ENCODE assay signal across 15 cellular contexts in genomic region chr2:237208373-237209045, GRCh38.
DNase-seq lines count a peak whose midpoint lies in the region; ATAC-seq and TF ChIP-seq lines count a peak whose summit lies in the region.
"Had no signal": no experiment of that assay in that cellular context is flagged by ENCODE, and none has a peak within 500 bp of the region (broad histone marks: within the 10 kb centered on the region; RNA-seq: fewer than 3 reads in every experiment).

No MANE protein-coding gene starts in this region.

- no peak overlapping the region for H2AK5ac ChIP-seq in trophoblast cell (ENCODE audit: low read length)

- peak overlapping the region; percentile 34 for H4K91ac ChIP-seq in trophoblast cell (ENCODE audit: low read depth, low read length)

- CTCF ChIA-PET in Panc1 (lab: Charles Lee), result no interaction called here
- CTCF ChIA-PET in CD4-positive, alpha-beta T cell (lab: Charles Lee), result no interaction called here

- H3K4me3 ChIP-seq in AG09309 (ENCODE audit: control insufficient read depth, low read depth, low read length) (no peak overlapping the region), Panc1 (ENCODE audit: low read depth in 2 of 2, low read length in 2 of 2) (no peak overlapping the region), fibroblast of lung (replicated peaks in 1 of 4; ENCODE audit: control extremely low read depth in 1 of 4, insufficient read depth in 1 of 4, low read depth in 3 of 4, low read length in 4 of 4) (no peak overlapping the region), trophoblast cell (ENCODE audit: low read depth, low read length) (no peak overlapping the region)
- H3K4me3 ChIP-seq: ascending aorta had no signal

- peaks cover 9% of the 10 kb centered on the region for H3K79me1 ChIP-seq in trophoblast cell (ENCODE audit: low read length)

- no peaks in the 10 kb centered on the region for H4K20me1 ChIP-seq in fibroblast of lung (ENCODE audit: control insufficient read depth, extremely low read depth, insufficient read depth, low read length)

- H3K18ac ChIP-seq in trophoblast cell (ENCODE audit: low read length), result no peak overlapping the region

- no peak overlapping the region for H2BK120ac ChIP-seq in trophoblast cell (ENCODE audit: insufficient read depth, low read length, poor library complexity)

- no peaks in the 10 kb centered on the region for H3K4me1 Mint-ChIP-seq in CD4-positive, alpha-beta T cell (ENCODE audit: low read depth)
- H3K4me1 Mint-ChIP-seq: memory B cell had no signal

- no peak overlapping the region for H3K23ac ChIP-seq in trophoblast cell (ENCODE audit: low read length)

- POLR2A ChIA-PET in Panc1 (lab: Charles Lee), result no interaction called here
- POLR2A ChIA-PET in CD4-positive, alpha-beta T cell (lab: Charles Lee), result no interaction called here

- TF ChIP-seq CTCF in AG09309 (IDR thresholded peaks at IDR 0.05; ENCODE audit: control insufficient read depth, insufficient read depth, low read depth, low read length, missing control alignments), result no peak
- TF ChIP-seq CTCF in Panc1 (IDR thresholded peaks at IDR 0.05), result no peak
- TF ChIP-seq CTCF in fibroblast of lung (conservative IDR thresholded peaks at IDR 0.05 in 1 of 2, IDR thresholded peaks at IDR 0.05 in 1 of 2; ENCODE audit: low read depth in 1 of 2, low read length in 2 of 2), result no peak
- TF ChIP-seq CTCF in CD4-positive, alpha-beta T cell (IDR thresholded peaks at IDR 0.05), result no peak

- H3K27me3 ChIP-seq in Panc1 (ENCODE audit: control insufficient read depth, insufficient read depth, low read length), result no peaks in the 10 kb centered on the region
- H3K27me3 ChIP-seq in fibroblast of lung (ENCODE audit: control insufficient read depth, insufficient read depth, low read length), result no peaks in the 10 kb centered on the region
- no peaks in the 10 kb centered on the region for H3K27me3 ChIP-seq in trophoblast cell (ENCODE audit: insufficient read depth, low read length)
- no peaks in the 10 kb centered on the region for H3K27me3 ChIP-seq in CD4-positive, alpha-beta T cell (ENCODE audit: control insufficient read depth, insufficient read depth, low read length)
- H3K27me3 ChIP-seq: ascending aorta, BE2C had no signal

- DNase-seq in AG09309 (ENCODE audit: low read depth) (peak; percentile 95), Panc1 (ENCODE audit: low read depth, low spot score) (no peak), fibroblast of lung (ENCODE audit: low read depth in 2 of 2) (peak; percentile 74 to 92), trophoblast cell (no peak), NCI-H748 treated with DMSO at 0.1 percent for 48 hours (lab: John Stamatoyannopoulos, UW) (no peak), ureter (ENCODE audit: low spot score) (no peak), HUDEP-2 (lab: John Stamatoyannopoulos, UW; ENCODE audit: unreplicated experiment in 76 of 76) (no peak)
- no peak for DNase-seq in CD4-positive, alpha-beta T cell
- DNase-seq: BE2C, foreskin melanocyte, NCI-H146, T1000 had no signal

- peak overlapping the region; percentile 4 for H3K4me2 ChIP-seq in fibroblast of lung (ENCODE audit: extremely low read depth, insufficient read depth, low read length)
- H3K4me2 ChIP-seq in trophoblast cell (ENCODE audit: low read length), result no peak overlapping the region

- peaks cover 33% of the 10 kb centered on the region for H3K27me3 Mint-ChIP-seq in CD4-positive, alpha-beta T cell

- H3K36me3 Mint-ChIP-seq in CD4-positive, alpha-beta T cell (ENCODE audit: low read depth), result no peaks in the 10 kb centered on the region
- H3K36me3 Mint-ChIP-seq: memory B cell had no signal

- intact Hi-C loops in Panc1 (cut with micrococcal nuclease; ENCODE audit: unreplicated experiment), result no loop called here
- intact Hi-C loops in CD4-positive, alpha-beta T cell (cut with DNase I, micrococcal nuclease), result no loop called here

- H3K14ac ChIP-seq in trophoblast cell (ENCODE audit: low read length), result no peak overlapping the region

- H3K9me3 ChIP-seq in Panc1 (ENCODE audit: control insufficient read depth, insufficient read depth, low read depth, low read length) (no peaks in the 10 kb centered on the region), fibroblast of lung (ENCODE audit: control insufficient read depth, insufficient read depth, low read depth, low read length) (no peaks in the 10 kb centered on the region), trophoblast cell (ENCODE audit: insufficient read depth, low read depth, low read length) (peaks cover 12% of the 10 kb centered on the region)
- H3K9me3 ChIP-seq in CD4-positive, alpha-beta T cell (ENCODE audit: control insufficient read depth, low read length), result no peaks in the 10 kb centered on the region
- H3K9me3 ChIP-seq: ascending aorta, BE2C had no signal

- no peak overlapping the region for H2AFZ ChIP-seq in fibroblast of lung (ENCODE audit: low read length)
- H2AFZ ChIP-seq in trophoblast cell (ENCODE audit: insufficient read depth, low read length, poor library complexity), result no peak overlapping the region

- H2BK12ac ChIP-seq in trophoblast cell (ENCODE audit: low read length), result no peak overlapping the region

- H3K27ac ChIP-seq in Panc1 (ENCODE audit: low read length) (peak overlapping the region; percentile 54; the same call in 1 of the 2 replicates), fibroblast of lung (ENCODE audit: insufficient read depth, low read length) (peak overlapping the region; percentile 66), trophoblast cell (ENCODE audit: low read depth, low read length) (no peak overlapping the region)
- H3K27ac ChIP-seq in CD4-positive, alpha-beta T cell (ENCODE audit: low read depth, low read length), result no peak overlapping the region
- H3K27ac ChIP-seq: ascending aorta, HL-60 had no signal

- no CpG with 5 or more reads among the region's 10 CpGs for WGBS in trophoblast cell (ENCODE audit: extremely low coverage, insufficient coverage, insufficient read length)

- peak overlapping the region; percentile 20 for H3K9ac ChIP-seq in fibroblast of lung (ENCODE audit: insufficient read depth, low read length)
- H3K9ac ChIP-seq in trophoblast cell (ENCODE audit: low read length), result no peak overlapping the region

- H3K36me3 ChIP-seq in Panc1 (ENCODE audit: control insufficient read depth, insufficient read depth, low read length), result no peaks in the 10 kb centered on the region
- no peaks in the 10 kb centered on the region for H3K36me3 ChIP-seq in fibroblast of lung (ENCODE audit: control insufficient read depth, insufficient read depth, low read length)
- H3K36me3 ChIP-seq in trophoblast cell (ENCODE audit: control insufficient read depth in 1 of 2, insufficient read depth in 2 of 2, low read length in 2 of 2), result no peaks in the 10 kb centered on the region
- H3K36me3 ChIP-seq: ascending aorta, BE2C had no signal

- no peak for ATAC-seq in Panc1
- ATAC-seq in CD4-positive, alpha-beta T cell (ENCODE audit: poor library complexity), result no peak

- H3K4ac ChIP-seq in trophoblast cell (ENCODE audit: low read depth, low read length), result no peak overlapping the region

- no peak overlapping the region for H4K12ac ChIP-seq in trophoblast cell (ENCODE audit: low read depth, low read length)

- H3K79me2 ChIP-seq in fibroblast of lung (ENCODE audit: control insufficient read depth, insufficient read depth, low read length), result no peaks in the 10 kb centered on the region
- H3K79me2 ChIP-seq in trophoblast cell (ENCODE audit: control insufficient read depth, insufficient read depth, low read length, poor library complexity), result no peaks in the 10 kb centered on the region

- no peak overlapping the region for H4K8ac ChIP-seq in trophoblast cell (ENCODE audit: low read depth, low read length)

- no peak overlapping the region for H3K4me3 Mint-ChIP-seq in CD4-positive, alpha-beta T cell
- H3K4me3 Mint-ChIP-seq: memory B cell had no signal

- in situ Hi-C loops in Panc1 (cut with HindIII; ENCODE audit: low pct_unique_long_range_greater_than_20kb, low sequenced_read_pairs), result no loop called here

- H2BK5ac ChIP-seq in trophoblast cell (ENCODE audit: low read depth, low read length, poor library complexity), result no peak overlapping the region

- BruUV-seq in Panc1 (replicated peaks; lab: Mats Ljungman, UMichigan), result no TSS peak

- H3K9me3 Mint-ChIP-seq in CD4-positive, alpha-beta T cell, result no peaks in the 10 kb centered on the region
- H3K9me3 Mint-ChIP-seq: memory B cell had no signal

- no peak overlapping the region for H3K27ac Mint-ChIP-seq in CD4-positive, alpha-beta T cell
- H3K27ac Mint-ChIP-seq: memory B cell had no signal

- H3K4me1 ChIP-seq in Panc1 (ENCODE audit: control insufficient read depth, insufficient read depth, low read length), result 0 out of 2 replicates have a peak, but pooled peaks cover 2% of the 10 kb centered on the region
- H3K4me1 ChIP-seq in fibroblast of lung (ENCODE audit: control insufficient read depth, extremely low read depth, insufficient read depth, low read length), result peaks cover 30% of the 10 kb centered on the region
- peaks cover 4 to 7% of the 10 kb centered on the region in 2 experiments for H3K4me1 ChIP-seq in trophoblast cell (ENCODE audit: control insufficient read depth in 1 of 2, insufficient read depth in 2 of 2, low read length in 2 of 2)

Comparison
In these comparisons a context has a peak if more than half of its experiments do, and no peak if none do; other contexts are left out.
1. DNase-seq: peak in AG09309 (single experiment) and fibroblast of lung (2 of 2); none in Panc1 (single experiment), trophoblast cell (0 of 2), NCI-H748 treated with DMSO at 0.1 percent for 48 hours (single experiment), ureter (single experiment), HUDEP-2 (0 of 76) and CD4-positive, alpha-beta T cell (0 of 10).
2. H3K27ac ChIP-seq: peak in Panc1 (single experiment) and fibroblast of lung (single experiment); none in trophoblast cell (single experiment) and CD4-positive, alpha-beta T cell (single experiment).